Comparison of ENCODE assay signal across 13 cellular contexts in genomic region chr4:153542835-153543234, GRCh38.
DNase-seq lines count a peak whose midpoint lies in the region; ATAC-seq and TF ChIP-seq lines count a peak whose summit lies in the region.
"Had no signal": no experiment of that assay in that cellular context is flagged by ENCODE, and none has a peak within 500 bp of the region (broad histone marks: within the 10 kb centered on the region; RNA-seq: fewer than 3 reads in every experiment).

No MANE protein-coding gene starts in this region.

- POLR2A ChIA-PET in T-cell (lab: Charles Lee) = interaction anchor here in 1 of 2 donors (0.6 to 1.1 kb wide), 2 partner anchors 8 to 169 kb away, joined by 3 read pairs; no protein-coding TSS in a partner anchor

- no peaks in the 10 kb centered on the region for H3K27me3 ChIP-seq in foreskin keratinocyte
- no peaks in the 10 kb centered on the region for H3K27me3 ChIP-seq in uterus
- no peaks in the 10 kb centered on the region for H3K27me3 ChIP-seq in upper lobe of right lung
- H3K27me3 ChIP-seq: colonic mucosa had no signal

- CTCF ChIA-PET in T-cell (lab: Charles Lee) = interaction anchor here (0.9 to 1.0 kb wide), 2 partner anchors 9 to 31 kb away, joined by 3 read pairs; no protein-coding TSS in a partner anchor

- TF ChIP-seq CTCF in foreskin keratinocyte (conservative IDR thresholded peaks at IDR 0.05) (peak; percentile 21), uterus (IDR thresholded peaks at IDR 0.05) (no peak), upper lobe of right lung (IDR thresholded peaks at IDR 0.05) (no peak)

- no peak overlapping the region for H3K4me3 ChIP-seq in uterus
- H3K4me3 ChIP-seq in upper lobe of right lung = no peak overlapping the region
- H3K4me3 ChIP-seq: colonic mucosa had no signal

- H3K4me1 Mint-ChIP-seq in activated T-cell treated with anti-CD3 and anti-CD28 coated beads, Interleukin-2, amount 50 U/mL, for 24 hours (ENCODE audit: low read depth) = peaks cover 85% of the 10 kb centered on the region
- H3K4me1 Mint-ChIP-seq in T-cell = peaks cover 75 to 88% (median 82%) of the 10 kb centered on the region in 3 donors

- H3K27me3 Mint-ChIP-seq in activated T-cell treated with anti-CD3 and anti-CD28 coated beads, Interleukin-2, amount 50 U/mL, for 24 hours = no peaks in the 10 kb centered on the region
- H3K27me3 Mint-ChIP-seq in T-cell = no peaks in the 10 kb centered on the region

- no peak for TF ChIP-seq POLR2A in uterus (IDR thresholded peaks at IDR 0.05)

- ATAC-seq in T-cell (replicated peaks in 1 of 4) (no peak), foreskin keratinocyte (no peak), upper lobe of right lung (no peak)

- H3K9me3 ChIP-seq in uterus (no peaks in the 10 kb centered on the region), upper lobe of right lung (no peaks in the 10 kb centered on the region)
- H3K9me3 ChIP-seq: colonic mucosa had no signal

- intact Hi-C loops in uterus (cut with DNase I; ENCODE audit: low total_unique reads) = no loop called here
- intact Hi-C loops in upper lobe of right lung (cut with DNase I) = no loop called here

- H3K4me1 ChIP-seq in foreskin keratinocyte (no peaks in the 10 kb centered on the region), uterus (peaks cover 0 to 6% of the 10 kb centered on the region in 2 donors), upper lobe of right lung (peaks cover 8% of the 10 kb centered on the region)
- H3K4me1 ChIP-seq: colonic mucosa had no signal

- H3K9me3 Mint-ChIP-seq in activated T-cell treated with anti-CD3 and anti-CD28 coated beads, Interleukin-2, amount 50 U/mL, for 24 hours = no peaks in the 10 kb centered on the region
- H3K9me3 Mint-ChIP-seq in T-cell = no peaks in the 10 kb centered on the region

- H3K27ac ChIP-seq in foreskin keratinocyte (no peak overlapping the region), uterus (peak overlapping the region; percentile 5 to 29), upper lobe of right lung (no peak overlapping the region)
- H3K27ac ChIP-seq: colonic mucosa had no signal

- peaks cover 78% of the 10 kb centered on the region for H3K36me3 Mint-ChIP-seq in activated T-cell treated with anti-CD3 and anti-CD28 coated beads, Interleukin-2, amount 50 U/mL, for 24 hours (ENCODE audit: low read depth)
- H3K36me3 Mint-ChIP-seq in T-cell = peaks cover 22% of the 10 kb centered on the region

- H3K27ac Mint-ChIP-seq in activated T-cell treated with anti-CD3 and anti-CD28 coated beads, Interleukin-2, amount 50 U/mL, for 24 hours = peak overlapping the region; percentile 5
- peak overlapping the region; percentile 1 to 32 for H3K27ac Mint-ChIP-seq in T-cell

- H3K36me3 ChIP-seq in uterus (no peaks in the 10 kb centered on the region), upper lobe of right lung (no peaks in the 10 kb centered on the region)
- H3K36me3 ChIP-seq: colonic mucosa had no signal

- no peak for DNase-seq in activated T-cell treated with anti-CD3 and anti-CD28 coated beads, Interleukin-2, amount 50 U/mL, for 24 hours
- no peak for DNase-seq in activated T-cell treated with anti-CD3 and anti-CD28 coated beads, Interleukin-2, amount 50 U/mL, for 48 hours
- DNase-seq in T-cell (peak in 1 of 34 experiments; percentile 16), foreskin keratinocyte (no peak), uterus (no peak), upper lobe of right lung (no peak), AG08395 (ENCODE audit: low spot score) (no peak), D341Med (ENCODE audit: low spot score) (no peak)
- DNase-seq: colonic mucosa, EL, kidney, MV-4-11, T1000 had no signal

- no peak overlapping the region for H3K4me3 Mint-ChIP-seq in activated T-cell treated with anti-CD3 and anti-CD28 coated beads, Interleukin-2, amount 50 U/mL, for 24 hours
- peak overlapping the region in 1 of 3 donors; percentile 38 for H3K4me3 Mint-ChIP-seq in T-cell

Comparison
In these comparisons a context has a peak if more than half of its experiments do, and no peak if none do; other contexts are left out.
1. H3K27ac ChIP-seq: peak in uterus (2 of 2); none in foreskin keratinocyte (single experiment) and upper lobe of right lung (single experiment).